Comparison of ENCODE assay signal across 2 cellular contexts in the genomic region with DNA sequence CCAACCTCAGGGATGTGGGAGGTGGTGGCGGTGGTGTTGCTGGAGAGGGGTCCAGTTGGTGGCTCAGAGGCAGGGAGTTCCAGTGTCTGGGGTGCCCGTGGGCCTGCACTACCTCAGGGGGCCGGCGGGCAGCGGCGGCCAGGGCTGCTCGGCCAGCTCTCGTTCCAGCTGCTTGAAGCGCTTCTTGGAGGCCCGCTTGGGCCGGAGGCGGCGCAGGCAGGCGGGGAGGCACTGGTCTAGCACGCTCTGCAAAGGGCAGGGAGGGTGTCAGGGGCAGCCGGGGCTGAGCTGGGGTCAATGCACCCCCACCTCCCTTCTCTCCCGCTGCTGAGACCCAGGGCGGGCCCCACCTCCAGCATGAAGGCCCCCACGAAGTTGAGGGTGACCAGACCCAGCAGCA.
TF ChIP-seq lines count a peak whose summit lies in the region.

No MANE protein-coding gene starts in this region.

TF ChIP-seq in GM23338, 12 proteins besides CTCF, POLR2A, EP300 and RAD21 (continues in another document):
- TF ChIP-seq ZNF114 (CRISPR knock-in tag; IDR thresholded peaks at IDR 0.05) (no peak), NANOG (IDR thresholded peaks at IDR 0.05; ENCODE audit: borderline replicate concordance) (no peak), ZNF331 (CRISPR knock-in tag; IDR thresholded peaks at IDR 0.05; ENCODE audit: low read depth) (no peak), STAT1 (IDR thresholded peaks at IDR 0.05; ENCODE audit: unreplicated experiment) (no peak), CREB1 (CRISPR knock-in tag; IDR thresholded peaks at IDR 0.05; ENCODE audit: low read depth) (no peak), POLR2AphosphoS5 (IDR thresholded peaks at IDR 0.05; ENCODE audit: low read depth) (no peak), JUNB (IDR thresholded peaks at IDR 0.05; ENCODE audit: unreplicated experiment) (no peak), EZH2 (IDR thresholded peaks at IDR 0.05; ENCODE audit: low read depth, unreplicated experiment) (no peak)
- TF ChIP-seq, protein P1, sequence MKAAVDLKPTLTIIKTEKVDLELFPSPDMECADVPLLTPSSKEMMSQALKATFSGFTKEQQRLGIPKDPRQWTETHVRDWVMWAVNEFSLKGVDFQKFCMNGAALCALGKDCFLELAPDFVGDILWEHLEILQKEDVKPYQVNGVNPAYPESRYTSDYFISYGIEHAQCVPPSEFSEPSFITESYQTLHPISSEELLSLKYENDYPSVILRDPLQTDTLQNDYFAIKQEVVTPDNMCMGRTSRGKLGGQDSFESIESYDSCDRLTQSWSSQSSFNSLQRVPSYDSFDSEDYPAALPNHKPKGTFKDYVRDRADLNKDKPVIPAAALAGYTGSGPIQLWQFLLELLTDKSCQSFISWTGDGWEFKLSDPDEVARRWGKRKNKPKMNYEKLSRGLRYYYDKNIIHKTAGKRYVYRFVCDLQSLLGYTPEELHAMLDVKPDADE (IDR thresholded peaks at IDR 0.05) = no peak
- TF ChIP-seq, protein P2, sequence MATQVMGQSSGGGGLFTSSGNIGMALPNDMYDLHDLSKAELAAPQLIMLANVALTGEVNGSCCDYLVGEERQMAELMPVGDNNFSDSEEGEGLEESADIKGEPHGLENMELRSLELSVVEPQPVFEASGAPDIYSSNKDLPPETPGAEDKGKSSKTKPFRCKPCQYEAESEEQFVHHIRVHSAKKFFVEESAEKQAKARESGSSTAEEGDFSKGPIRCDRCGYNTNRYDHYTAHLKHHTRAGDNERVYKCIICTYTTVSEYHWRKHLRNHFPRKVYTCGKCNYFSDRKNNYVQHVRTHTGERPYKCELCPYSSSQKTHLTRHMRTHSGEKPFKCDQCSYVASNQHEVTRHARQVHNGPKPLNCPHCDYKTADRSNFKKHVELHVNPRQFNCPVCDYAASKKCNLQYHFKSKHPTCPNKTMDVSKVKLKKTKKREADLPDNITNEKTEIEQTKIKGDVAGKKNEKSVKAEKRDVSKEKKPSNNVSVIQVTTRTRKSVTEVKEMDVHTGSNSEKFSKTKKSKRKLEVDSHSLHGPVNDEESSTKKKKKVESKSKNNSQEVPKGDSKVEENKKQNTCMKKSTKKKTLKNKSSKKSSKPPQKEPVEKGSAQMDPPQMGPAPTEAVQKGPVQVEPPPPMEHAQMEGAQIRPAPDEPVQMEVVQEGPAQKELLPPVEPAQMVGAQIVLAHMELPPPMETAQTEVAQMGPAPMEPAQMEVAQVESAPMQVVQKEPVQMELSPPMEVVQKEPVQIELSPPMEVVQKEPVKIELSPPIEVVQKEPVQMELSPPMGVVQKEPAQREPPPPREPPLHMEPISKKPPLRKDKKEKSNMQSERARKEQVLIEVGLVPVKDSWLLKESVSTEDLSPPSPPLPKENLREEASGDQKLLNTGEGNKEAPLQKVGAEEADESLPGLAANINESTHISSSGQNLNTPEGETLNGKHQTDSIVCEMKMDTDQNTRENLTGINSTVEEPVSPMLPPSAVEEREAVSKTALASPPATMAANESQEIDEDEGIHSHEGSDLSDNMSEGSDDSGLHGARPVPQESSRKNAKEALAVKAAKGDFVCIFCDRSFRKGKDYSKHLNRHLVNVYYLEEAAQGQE (IDR thresholded peaks at IDR 0.05; ENCODE audit: unreplicated experiment) = no peak

TF ChIP-seq in H1, 55 proteins besides CTCF, POLR2A, EP300 and RAD21:
- TF ChIP-seq TBP (IDR thresholded peaks at IDR 0.05; ENCODE audit: low read depth, low read length) = no peak
- no peak for TF ChIP-seq KDM4A (IDR thresholded peaks at IDR 0.05; ENCODE audit: low read depth, low read length, severe bottlenecking)
- no peak for TF ChIP-seq SP4 (IDR thresholded peaks at IDR 0.05; ENCODE audit: low read length)
- TF ChIP-seq CBX8 (IDR thresholded peaks at IDR 0.05; ENCODE audit: borderline replicate concordance, low read depth, low read length) = no peak
- no peak for TF ChIP-seq CREB1 (IDR thresholded peaks at IDR 0.05)
- no peak for TF ChIP-seq NRF1 (IDR thresholded peaks at IDR 0.05; ENCODE audit: low read depth, low read length)
- TF ChIP-seq POLR2AphosphoS5 (IDR thresholded peaks at IDR 0.05; ENCODE audit: low read depth, low read length) = no peak
- no peak for TF ChIP-seq SIX5 (IDR thresholded peaks at IDR 0.05; ENCODE audit: low read depth, low read length)
- TF ChIP-seq RFX5 (IDR thresholded peaks at IDR 0.05; ENCODE audit: borderline replicate concordance, low read depth, low read length) = no peak
- TF ChIP-seq BACH1 (IDR thresholded peaks at IDR 0.05; ENCODE audit: low read length) = no peak
- TF ChIP-seq, protein P3, sequence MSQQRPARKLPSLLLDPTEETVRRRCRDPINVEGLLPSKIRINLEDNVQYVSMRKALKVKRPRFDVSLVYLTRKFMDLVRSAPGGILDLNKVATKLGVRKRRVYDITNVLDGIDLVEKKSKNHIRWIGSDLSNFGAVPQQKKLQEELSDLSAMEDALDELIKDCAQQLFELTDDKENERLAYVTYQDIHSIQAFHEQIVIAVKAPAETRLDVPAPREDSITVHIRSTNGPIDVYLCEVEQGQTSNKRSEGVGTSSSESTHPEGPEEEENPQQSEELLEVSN (IDR thresholded peaks at IDR 0.05) = no peak
- no peak for TF ChIP-seq CEBPB (IDR thresholded peaks at IDR 0.05; ENCODE audit: low read depth, low read length)
- TF ChIP-seq MAFK (IDR thresholded peaks at IDR 0.05; ENCODE audit: low read depth, low read length) = no peak
